34 cellular contexts compared by ENCODE assay signal in the genomic region with DNA sequence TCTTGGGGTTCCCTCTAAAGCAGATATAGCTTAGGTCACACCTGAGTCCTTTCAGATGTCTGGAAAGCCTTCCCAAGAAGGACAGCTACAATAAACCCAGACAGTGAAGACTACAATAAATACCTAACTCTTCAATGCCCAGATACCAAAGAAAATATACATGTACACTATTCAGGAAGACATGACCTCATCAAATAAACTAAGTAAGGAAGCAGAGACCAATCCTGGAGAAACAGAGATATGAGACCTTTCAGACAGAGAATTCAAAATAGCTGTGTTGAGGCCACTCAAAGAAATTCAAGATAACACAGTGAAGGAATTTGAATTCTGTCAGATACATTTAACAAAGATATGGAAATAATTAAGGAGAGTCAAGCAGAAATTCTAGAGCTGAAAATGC.
"Had no signal": no experiment of that assay in that cellular context is flagged by ENCODE, and none has a peak within 500 bp of the region (broad histone marks: within the 10 kb centered on the region; RNA-seq: fewer than 3 reads in every experiment).

No MANE protein-coding gene starts in this region.

- DNase-seq: Karpas-422, Kasumi-1, MG63, MM.1S, MV-4-11, NCI-H1048, NCI-H1092, NCI-H1092 treated with DMSO at 0.1 percent for 48 hours, NCI-H1105, NCI-H1105 treated with DMSO at 0.1 percent for 48 hours, NCI-H1417, NCI-H1417 treated with DMSO at 0.1 percent for 48 hours, NCI-H1436, NCI-H1436 treated with DMSO at 0.1 percent for 48 hours, NCI-H146, NCI-H1694, NCI-H1694 treated with DMSO at 0.1 percent for 48 hours, NCI-H187, NCI-H187 treated with DMSO at 0.1 percent for 48 hours, NCI-H1930, NCI-H2029, NCI-H2029 treated with DMSO at 0.1 percent for 48 hours, NCI-H2081, NCI-H2081 treated with DMSO at 0.1 percent for 48 hours, NCI-H2107, NCI-H2171, NCI-H2171 treated with DMSO at 0.1 percent for 48 hours, NCI-H2227 treated with DMSO at 0.1 percent for 48 hours, NCI-H226, NCI-H345, NCI-H446, NCI-H446 treated with DMSO at 0.1 percent for 48 hours, NCI-H510A had no signal

- H3K4me2 ChIP-seq: KMS-11 had no signal

- H3K36me3 ChIP-seq: MG63 had no signal

- H3K27ac ChIP-seq: KMS-11 had no signal

- H3K4me3 ChIP-seq: MG63 had no signal

- H3K9me3 ChIP-seq: MG63 had no signal

- H3K9ac ChIP-seq: KMS-11 had no signal

- H3K27me3 ChIP-seq: MG63 had no signal
